In the genomic region with DNA sequence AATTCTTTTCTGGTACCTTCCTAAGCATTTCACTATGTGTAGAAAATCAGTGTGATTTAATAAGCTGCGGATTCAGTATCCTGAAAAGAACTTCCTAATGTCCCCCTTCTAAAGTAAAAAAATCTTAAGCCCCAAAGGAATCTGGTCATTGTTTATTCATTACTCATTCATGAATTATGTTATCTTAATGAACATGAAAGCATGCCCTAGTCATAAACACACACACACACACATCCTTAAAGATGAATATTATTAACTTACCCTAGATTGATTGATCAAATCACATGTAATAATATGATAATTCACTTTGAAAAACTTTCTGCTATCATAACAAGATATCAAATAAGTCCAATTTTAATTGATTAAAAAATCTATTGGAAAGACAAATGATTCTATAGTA, we compare ENCODE assay signal across 20 cellular contexts.
DNase-seq lines count a peak whose midpoint lies in the region; ATAC-seq, FAIRE-seq and TF ChIP-seq lines count a peak whose summit lies in the region.
"Had no signal": no experiment of that assay in that cellular context is flagged by ENCODE, and none has a peak within 500 bp of the region (broad histone marks: within the 10 kb centered on the region; RNA-seq: fewer than 3 reads in every experiment).

No MANE protein-coding gene starts in this region.

- no peaks in the 10 kb centered on the region for H3K27me3 ChIP-seq in A673 (replicated peaks; ENCODE audit: insufficient read depth, low read depth, low read length, poor library complexity)
- H3K27me3 ChIP-seq in SJSA1 (replicated peaks), result no peaks in the 10 kb centered on the region
- H3K27me3 ChIP-seq in endothelial cell of umbilical vein (ENCODE audit: control insufficient read depth in 2 of 2, insufficient read depth in 2 of 2, low read length in 2 of 2), result no peaks in the 10 kb centered on the region
- no peaks in the 10 kb centered on the region for H3K27me3 ChIP-seq in spleen (replicated peaks in 1 of 7)
- H3K27me3 ChIP-seq in mesenchymal stem cell (ENCODE audit: control insufficient read depth in 1 of 2, insufficient read depth in 1 of 2, low read length in 2 of 2), result no peaks in the 10 kb centered on the region
- H3K27me3 ChIP-seq: BLaER1 treated with 17β-estradiol and CSF1 and Interleukin-3, amounts not matched to agents 10 nM and 100 nM had no signal

- peaks cover 0 to 12% of the 10 kb centered on the region in 2 donors for H3K27me3 Mint-ChIP-seq in effector memory CD8-positive, alpha-beta T cell
- H3K27me3 Mint-ChIP-seq in stimulated activated memory B cell treated with anti-CD40 and anti-IgM and Interleukin-4, amounts not matched to agents 10 μg/mL and 1 μg/mL and 100 μg/mL, for 72 hours, result no peaks in the 10 kb centered on the region

- POLR2A ChIA-PET in A673 (lab: Charles Lee; ENCODE audit: low non-redundant PET), result no interaction called here
- POLR2A ChIA-PET in endothelial cell of umbilical vein (lab: Charles Lee), result no interaction called here

- H3K23ac ChIP-seq in mesenchymal stem cell (ENCODE audit: low read length in 2 of 2), result no peak overlapping the region

- H2BK5ac ChIP-seq in mesenchymal stem cell (ENCODE audit: low read depth, low read length, poor library complexity, severe bottlenecking), result no peak overlapping the region

- no peak overlapping the region for H4K8ac ChIP-seq in mesenchymal stem cell (ENCODE audit: low read length)

- CTCF ChIA-PET in A673 (lab: Charles Lee), result no interaction called here
- CTCF ChIA-PET in endothelial cell of umbilical vein (lab: Charles Lee), result interaction anchor here (1.5 to 2.0 kb wide), 2 partner anchors 11 to 43 kb away, joined by 4 to 7 read pairs; no protein-coding TSS in a partner anchor

- no peak overlapping the region for H3K4ac ChIP-seq in mesenchymal stem cell (ENCODE audit: low read depth in 1 of 2, low read length in 2 of 2)

- no peak for TF ChIP-seq POLR2A in endothelial cell of umbilical vein (IDR thresholded peaks at IDR 0.05; ENCODE audit: low read depth, low read length)
- TF ChIP-seq POLR2A in spleen (IDR thresholded peaks at IDR 0.05), result no peak

- no peak overlapping the region for H3K14ac ChIP-seq in mesenchymal stem cell (ENCODE audit: low read length in 2 of 2)

- H2BK15ac ChIP-seq in mesenchymal stem cell (ENCODE audit: low read depth, poor library complexity, severe bottlenecking), result no peak overlapping the region

- no peak overlapping the region for H3K4me3 ChIP-seq in A673 (ENCODE audit: low read depth, low read length, poor library complexity, severe bottlenecking)
- no peak overlapping the region for H3K4me3 ChIP-seq in SJSA1
- H3K4me3 ChIP-seq in endothelial cell of umbilical vein (replicated peaks in 1 of 3; ENCODE audit: insufficient read depth in 1 of 3, low read depth in 1 of 3, low read length in 3 of 3), result no peak overlapping the region
- H3K4me3 ChIP-seq in spleen, result no peak overlapping the region
- H3K4me3 ChIP-seq in mesenchymal stem cell (ENCODE audit: insufficient read depth in 1 of 2, low read depth in 1 of 2, low read length in 2 of 2), result no peak overlapping the region
- H3K4me3 ChIP-seq: BLaER1 treated with 17β-estradiol and CSF1 and Interleukin-3, amounts not matched to agents 10 nM and 100 nM had no signal

- FAIRE-seq in endothelial cell of umbilical vein (lab: Jason Lieb, UNC), result peak; percentile 57
- FAIRE-seq: GM12892, HepG2 had no signal

- no peak overlapping the region for H4K91ac ChIP-seq in mesenchymal stem cell (ENCODE audit: low read length)

- no peaks in the 10 kb centered on the region for H3K36me3 Mint-ChIP-seq in effector memory CD8-positive, alpha-beta T cell (ENCODE audit: insufficient read depth)
- H3K36me3 Mint-ChIP-seq in stimulated activated memory B cell treated with anti-CD40 and anti-IgM and Interleukin-4, amounts not matched to agents 10 μg/mL and 1 μg/mL and 100 μg/mL, for 72 hours, result no peaks in the 10 kb centered on the region
- H3K36me3 Mint-ChIP-seq: CD8-positive, alpha-beta T cell had no signal

- H3K9ac ChIP-seq in endothelial cell of umbilical vein (replicated peaks; ENCODE audit: extremely low read depth, insufficient read depth, low read length) (peak overlapping the region; percentile 8), mesenchymal stem cell (ENCODE audit: low read length) (no peak overlapping the region)
- H3K9ac ChIP-seq: BLaER1 treated with 17β-estradiol and CSF1 and Interleukin-3, amounts not matched to agents 10 nM and 100 nM had no signal

- DNase-seq in A673 (ENCODE audit: low spot score) (peak; percentile 21), ELR (ENCODE audit: low read depth) (peak; percentile 74), SJSA1 (ENCODE audit: low read depth in 1 of 2, low spot score in 2 of 2) (no peak), endothelial cell of umbilical vein (ENCODE audit: low read depth, low spot score) (peak; percentile 46), spleen (no peak), mesenchymal stem cell (no peak)
- DNase-seq in effector memory CD8-positive, alpha-beta T cell, result no peak
- DNase-seq: 8988T; Calu3; CD8-positive, alpha-beta T cell; DMS79 treated with DMSO at 0.1 percent for 48 hours; GDM1; GOT3; H7 had no signal

- H3K4me1 ChIP-seq in A673 (ENCODE audit: insufficient read depth, low read length, poor library complexity, severe bottlenecking) (peaks cover 23% of the 10 kb centered on the region), SJSA1 (replicated peaks) (peaks cover 30% of the 10 kb centered on the region), endothelial cell of umbilical vein (ENCODE audit: control insufficient read depth, extremely low read depth, insufficient read depth, low read length) (peaks cover 38% of the 10 kb centered on the region), spleen (no peaks in the 10 kb centered on the region), mesenchymal stem cell (ENCODE audit: control insufficient read depth, insufficient read depth, low read depth, low read length) (peaks cover 9% of the 10 kb centered on the region)

- no peak overlapping the region for H3K18ac ChIP-seq in mesenchymal stem cell (ENCODE audit: low read depth in 1 of 2, low read length in 2 of 2)

- H2BK12ac ChIP-seq in mesenchymal stem cell (ENCODE audit: low read length in 2 of 2), result no peak overlapping the region

- H3K4me1 Mint-ChIP-seq in effector memory CD8-positive, alpha-beta T cell (ENCODE audit: low read depth in 2 of 2), result no peaks in the 10 kb centered on the region
- no peaks in the 10 kb centered on the region for H3K4me1 Mint-ChIP-seq in stimulated activated memory B cell treated with anti-CD40 and anti-IgM and Interleukin-4, amounts not matched to agents 10 μg/mL and 1 μg/mL and 100 μg/mL, for 72 hours
- H3K4me1 Mint-ChIP-seq: B cell had no signal

- 84 to 100% (median 94%) methylated on average over 1 of the region's 1 CpG for WGBS in spleen, 5 donors
- WGBS in mesenchymal stem cell, result 63% methylated on average over 1 of the region's 1 CpG

- peak overlapping the region; percentile 31 for H3K4me2 ChIP-seq in endothelial cell of umbilical vein (ENCODE audit: insufficient read depth, low read length)
- no peak overlapping the region for H3K4me2 ChIP-seq in mesenchymal stem cell (ENCODE audit: low read length, poor library complexity, severe bottlenecking)

- dilution Hi-C loops in endothelial cell of umbilical vein (cut with MboI; ENCODE audit: extremely low pct_ligation_motif_present, low sequenced_read_pairs), result no loop called here

- no peaks in the 10 kb centered on the region for H4K20me1 ChIP-seq in endothelial cell of umbilical vein (replicated peaks; ENCODE audit: control insufficient read depth, extremely low read depth, insufficient read depth, low read length)
- H4K20me1 ChIP-seq: BLaER1 treated with 17β-estradiol and CSF1 and Interleukin-3, amounts not matched to agents 10 nM and 100 nM had no signal

- H3K9me3 ChIP-seq in A673 (ENCODE audit: low read depth, low read length, poor library complexity, severe bottlenecking) (no peaks in the 10 kb centered on the region), SJSA1 (replicated peaks) (no peaks in the 10 kb centered on the region), endothelial cell of umbilical vein (replicated peaks; ENCODE audit: control insufficient read depth, insufficient read depth, low read length) (no peaks in the 10 kb centered on the region), spleen (peaks cover 0 to 16% (median 0%) of the 10 kb centered on the region in 8 donors), mesenchymal stem cell (ENCODE audit: control insufficient read depth, low read length) (no peaks in the 10 kb centered on the region)

- no peak overlapping the region for H3K4me3 Mint-ChIP-seq in effector memory CD8-positive, alpha-beta T cell
- H3K4me3 Mint-ChIP-seq in stimulated activated memory B cell treated with anti-CD40 and anti-IgM and Interleukin-4, amounts not matched to agents 10 μg/mL and 1 μg/mL and 100 μg/mL, for 72 hours, result no peak overlapping the region
- H3K4me3 Mint-ChIP-seq: B cell; CD8-positive, alpha-beta T cell had no signal

- no peak overlapping the region for H2AK5ac ChIP-seq in mesenchymal stem cell (ENCODE audit: low read length, severe bottlenecking)

- peaks cover 0 to 2% of the 10 kb centered on the region in 2 donors for H3K9me3 Mint-ChIP-seq in effector memory CD8-positive, alpha-beta T cell
- H3K9me3 Mint-ChIP-seq in stimulated activated memory B cell treated with anti-CD40 and anti-IgM and Interleukin-4, amounts not matched to agents 10 μg/mL and 1 μg/mL and 100 μg/mL, for 72 hours, result peaks cover 5% of the 10 kb centered on the region

- intact Hi-C loops in A673 (cut with micrococcal nuclease; ENCODE audit: unreplicated experiment) (no loop called here), endothelial cell of umbilical vein (cut with micrococcal nuclease) (loop anchor here (1.0 to 5.0 kb wide), 3 partner anchors 12 to 269 kb away; a partner anchor contains a TSS), spleen (cut with DNase I; ENCODE audit: low total_unique reads) (no loop called here)

- no peaks in the 10 kb centered on the region for H3K9me1 ChIP-seq in endothelial cell of umbilical vein (replicated peaks; ENCODE audit: control insufficient read depth, extremely low read depth, insufficient read depth, low read length)

- no peak overlapping the region for H2BK120ac ChIP-seq in mesenchymal stem cell (ENCODE audit: low read depth, low read length)

- no peak overlapping the region for H3K27ac Mint-ChIP-seq in effector memory CD8-positive, alpha-beta T cell
- no peak overlapping the region for H3K27ac Mint-ChIP-seq in stimulated activated memory B cell treated with anti-CD40 and anti-IgM and Interleukin-4, amounts not matched to agents 10 μg/mL and 1 μg/mL and 100 μg/mL, for 72 hours
- H3K27ac Mint-ChIP-seq: B cell; CD8-positive, alpha-beta T cell had no signal

- H3K36me3 ChIP-seq in A673 (ENCODE audit: insufficient read depth, low read length, poor library complexity, severe bottlenecking) (no peaks in the 10 kb centered on the region), SJSA1 (no peaks in the 10 kb centered on the region), endothelial cell of umbilical vein (ENCODE audit: control insufficient read depth in 2 of 2, extremely low read depth in 1 of 2, insufficient read depth in 2 of 2, low read length in 2 of 2) (no peaks in the 10 kb centered on the region), spleen (no peaks in the 10 kb centered on the region), mesenchymal stem cell (ENCODE audit: control insufficient read depth in 1 of 2, insufficient read depth in 2 of 2, low read depth in 1 of 2, low read length in 2 of 2) (no peaks in the 10 kb centered on the region)
- H3K36me3 ChIP-seq: BLaER1 treated with 17β-estradiol and CSF1 and Interleukin-3, amounts not matched to agents 10 nM and 100 nM had no signal

- no peaks in the 10 kb centered on the region for H3K79me2 ChIP-seq in endothelial cell of umbilical vein (ENCODE audit: control insufficient read depth, insufficient read depth, low read length)

- H3K27ac ChIP-seq in A673 (ENCODE audit: low read depth, low read length, poor library complexity, severe bottlenecking) (no peak overlapping the region), SJSA1 (peak overlapping the region; percentile 43; the same call in 1 of the 2 replicates), endothelial cell of umbilical vein (ENCODE audit: insufficient read depth, low read depth, low read length) (peak overlapping the region; percentile 70), spleen (no peak overlapping the region), mesenchymal stem cell (ENCODE audit: low read length, poor library complexity, severe bottlenecking) (no peak overlapping the region)
- H3K27ac ChIP-seq: BLaER1 treated with 17β-estradiol and CSF1 and Interleukin-3, amounts not matched to agents 10 nM and 100 nM had no signal

- no TSS peak for BruUV-seq in A673 (replicated peaks; lab: Mats Ljungman, UMichigan)
- no TSS peak for BruUV-seq in endothelial cell of umbilical vein (replicated peaks; lab: Mats Ljungman, UMichigan)

- no peaks in the 10 kb centered on the region for H3K79me1 ChIP-seq in mesenchymal stem cell (replicated peaks; ENCODE audit: low read length, poor library complexity, severe bottlenecking)

- ATAC-seq in effector memory CD8-positive, alpha-beta T cell (replicated peaks), result no peak
- ATAC-seq in stimulated activated memory B cell treated with anti-CD40 and anti-IgM and Interleukin-4, amounts not matched to agents 10 μg/mL and 1 μg/mL and 100 μg/mL, for 72 hours, result no peak
- ATAC-seq: CD8-positive, alpha-beta T cell; HCT116; HepG2 had no signal

- peak overlapping the region; percentile 31 for H2AFZ ChIP-seq in endothelial cell of umbilical vein (ENCODE audit: low read depth, low read length)
- no peak overlapping the region for H2AFZ ChIP-seq in mesenchymal stem cell (ENCODE audit: low read depth, low read length)

- TF ChIP-seq CTCF in A673 (conservative IDR thresholded peaks at IDR 0.05; ENCODE audit: low read depth, low read length), result no peak
- no peak for TF ChIP-seq CTCF in endothelial cell of umbilical vein (IDR thresholded peaks at IDR 0.05; ENCODE audit: extremely low read depth in 1 of 2, insufficient read depth in 1 of 2, low read depth in 1 of 2, low read length in 2 of 2)
- TF ChIP-seq CTCF in spleen (IDR thresholded peaks at IDR 0.05 in 8 of 11, conservative IDR thresholded peaks at IDR 0.05 in 3 of 11), result no peak

Comparison
In these comparisons a context has a peak if more than half of its experiments do, and no peak if none do; other contexts are left out.
1. DNase-seq: peak in A673 (single experiment), ELR (single experiment) and endothelial cell of umbilical vein (single experiment); none in SJSA1 (0 of 2), effector memory CD8-positive, alpha-beta T cell (0 of 3), spleen (single experiment) and mesenchymal stem cell (single experiment).
2. H3K27ac ChIP-seq: peak in SJSA1 (single experiment) and endothelial cell of umbilical vein (single experiment); none in A673 (single experiment), spleen (0 of 8) and mesenchymal stem cell (single experiment).